ENCODE assay signal across 1 cellular context in the genomic region with DNA sequence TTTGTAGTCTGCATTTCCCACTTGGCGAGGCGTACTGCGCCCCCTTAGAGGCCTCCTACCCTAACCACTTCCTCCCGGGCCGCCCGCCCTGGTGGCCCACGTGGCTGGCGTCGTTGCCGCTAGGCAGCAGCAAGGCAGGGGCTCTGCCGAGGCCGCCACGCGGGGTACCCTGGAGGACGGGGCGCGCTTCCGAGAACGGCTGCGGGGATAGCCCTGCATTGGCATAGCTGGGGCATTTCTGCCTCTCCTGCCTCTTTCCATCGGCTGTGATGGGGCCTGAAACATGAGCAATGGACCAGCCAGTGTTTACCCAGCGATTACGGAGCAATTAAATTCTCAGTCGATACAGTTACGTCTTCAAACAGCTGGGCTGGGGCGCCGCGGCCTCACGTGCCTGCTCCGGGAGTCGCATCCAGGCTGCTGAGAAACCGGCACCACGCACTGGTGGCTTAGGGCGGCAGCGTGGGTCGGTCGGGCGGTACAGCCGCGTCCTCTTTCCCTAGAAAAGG.
A peak's percentile ranks its signal among the peaks of the same experiment; 100 is the strongest.
TF ChIP-seq lines count a peak whose summit lies in the region.

No MANE protein-coding gene starts in this region.

TF ChIP-seq in HEK293, 187 proteins besides CTCF, POLR2A, EP300 and RAD21 (continued from another document and continues in another):
- TF ChIP-seq ZNF10 (tag by site-specific recombination; IDR thresholded peaks at IDR 0.05) (peak; percentile 25; the same call in 1 of the 2 replicates), GLIS2 (tag by site-specific recombination; IDR thresholded peaks at IDR 0.05) (peak; percentile 94), OVOL3 (tag by site-specific recombination; IDR thresholded peaks at IDR 0.05) (peak; percentile 96), ZNF837 (tag by site-specific recombination; IDR thresholded peaks at IDR 0.05) (no peak), ZNF157 (tag by site-specific recombination; IDR thresholded peaks at IDR 0.05) (no peak), ZNF76 (tag by site-specific recombination; IDR thresholded peaks at IDR 0.05; ENCODE audit: borderline replicate concordance, low read depth) (peak; percentile 49; the same call in 1 of the 2 replicates), GLIS1 (tag by site-specific recombination; IDR thresholded peaks at IDR 0.05) (peak; percentile 89), ZIC2 (tag by site-specific recombination; IDR thresholded peaks at IDR 0.05) (peak; percentile 70), SP2 (tag by site-specific recombination; IDR thresholded peaks at IDR 0.05) (peak; percentile 44), IKZF3 (tag by site-specific recombination; IDR thresholded peaks at IDR 0.05) (peak; percentile 69; the same call in 1 of the 2 replicates), ZNF221 (tag by site-specific recombination; IDR thresholded peaks at IDR 0.05; ENCODE audit: borderline replicate concordance) (no peak), TCF7L2 (IDR thresholded peaks at IDR 0.05; ENCODE audit: borderline replicate concordance, low read depth, low read length) (peak; percentile 89), ZBTB1 (tag by site-specific recombination; IDR thresholded peaks at IDR 0.05) (0 out of 2 replicates have a peak, but pooled peaks have one; percentile 34), ZNF791 (tag by site-specific recombination; IDR thresholded peaks at IDR 0.05) (no peak), ZNF501 (tag by site-specific recombination; IDR thresholded peaks at IDR 0.05) (peak; percentile 96), ZNF629 (tag by site-specific recombination; IDR thresholded peaks at IDR 0.05) (peak; percentile 96), SP3 (tag by site-specific recombination; IDR thresholded peaks at IDR 0.05) (0 out of 2 replicates have a peak, but pooled peaks have one; percentile 27), ZNF514 (tag by site-specific recombination; IDR thresholded peaks at IDR 0.05) (no peak), ZBTB20 (tag by site-specific recombination; IDR thresholded peaks at IDR 0.05) (peak; percentile 97), KLF16 (tag by site-specific recombination; IDR thresholded peaks at IDR 0.05) (peak; percentile 34; the same call in 1 of the 2 replicates), KLF9 (tag by site-specific recombination; IDR thresholded peaks at IDR 0.05; ENCODE audit: low read depth) (no peak; the same call in 1 of the 2 replicates), ZFP69B (tag by site-specific recombination; IDR thresholded peaks at IDR 0.05) (peak; percentile 89; the same call in 1 of the 2 replicates), ZNF341 (tag by site-specific recombination; IDR thresholded peaks at IDR 0.05; ENCODE audit: low read depth) (peak; percentile 83), ZNF777 (tag by site-specific recombination; IDR thresholded peaks at IDR 0.05; ENCODE audit: borderline replicate concordance) (peak; percentile 87; the same call in 1 of the 2 replicates), ZFP3 (tag by site-specific recombination; IDR thresholded peaks at IDR 0.05; ENCODE audit: low read depth) (0 out of 2 replicates have a peak, but pooled peaks have one; percentile 3), ZNF785 (tag by site-specific recombination; IDR thresholded peaks at IDR 0.05) (no peak), ZNF473 (tag by site-specific recombination; IDR thresholded peaks at IDR 0.05) (no peak), OSR2 (tag by site-specific recombination; IDR thresholded peaks at IDR 0.05) (peak; percentile 82), ZNF350 (tag by site-specific recombination; IDR thresholded peaks at IDR 0.05) (no peak), SCRT2 (tag by site-specific recombination; IDR thresholded peaks at IDR 0.05) (no peak), ZBTB17 (tag by site-specific recombination; IDR thresholded peaks at IDR 0.05) (peak; percentile 89), ZFHX2 (tag by site-specific recombination; conservative IDR thresholded peaks at IDR 0.05) (peak; percentile 75), ZNF324 (tag by site-specific recombination; IDR thresholded peaks at IDR 0.05) (peak; percentile 93), ZNF391 (tag by site-specific recombination; IDR thresholded peaks at IDR 0.05; ENCODE audit: borderline replicate concordance, low read depth) (peak; percentile 83; the same call in 1 of the 2 replicates), BCL11B (tag by site-specific recombination; IDR thresholded peaks at IDR 0.05; ENCODE audit: low read depth) (0 out of 2 replicates have a peak, but pooled peaks have one; percentile 45), ZFP37 (tag by site-specific recombination; IDR thresholded peaks at IDR 0.05) (peak; percentile 44; the same call in 1 of the 2 replicates)
- TF ChIP-seq, protein P1, sequence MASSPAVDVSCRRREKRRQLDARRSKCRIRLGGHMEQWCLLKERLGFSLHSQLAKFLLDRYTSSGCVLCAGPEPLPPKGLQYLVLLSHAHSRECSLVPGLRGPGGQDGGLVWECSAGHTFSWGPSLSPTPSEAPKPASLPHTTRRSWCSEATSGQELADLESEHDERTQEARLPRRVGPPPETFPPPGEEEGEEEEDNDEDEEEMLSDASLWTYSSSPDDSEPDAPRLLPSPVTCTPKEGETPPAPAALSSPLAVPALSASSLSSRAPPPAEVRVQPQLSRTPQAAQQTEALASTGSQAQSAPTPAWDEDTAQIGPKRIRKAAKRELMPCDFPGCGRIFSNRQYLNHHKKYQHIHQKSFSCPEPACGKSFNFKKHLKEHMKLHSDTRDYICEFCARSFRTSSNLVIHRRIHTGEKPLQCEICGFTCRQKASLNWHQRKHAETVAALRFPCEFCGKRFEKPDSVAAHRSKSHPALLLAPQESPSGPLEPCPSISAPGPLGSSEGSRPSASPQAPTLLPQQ (tag by site-specific recombination; IDR thresholded peaks at IDR 0.05) = peak; percentile 93
- TF ChIP-seq, protein P2, sequence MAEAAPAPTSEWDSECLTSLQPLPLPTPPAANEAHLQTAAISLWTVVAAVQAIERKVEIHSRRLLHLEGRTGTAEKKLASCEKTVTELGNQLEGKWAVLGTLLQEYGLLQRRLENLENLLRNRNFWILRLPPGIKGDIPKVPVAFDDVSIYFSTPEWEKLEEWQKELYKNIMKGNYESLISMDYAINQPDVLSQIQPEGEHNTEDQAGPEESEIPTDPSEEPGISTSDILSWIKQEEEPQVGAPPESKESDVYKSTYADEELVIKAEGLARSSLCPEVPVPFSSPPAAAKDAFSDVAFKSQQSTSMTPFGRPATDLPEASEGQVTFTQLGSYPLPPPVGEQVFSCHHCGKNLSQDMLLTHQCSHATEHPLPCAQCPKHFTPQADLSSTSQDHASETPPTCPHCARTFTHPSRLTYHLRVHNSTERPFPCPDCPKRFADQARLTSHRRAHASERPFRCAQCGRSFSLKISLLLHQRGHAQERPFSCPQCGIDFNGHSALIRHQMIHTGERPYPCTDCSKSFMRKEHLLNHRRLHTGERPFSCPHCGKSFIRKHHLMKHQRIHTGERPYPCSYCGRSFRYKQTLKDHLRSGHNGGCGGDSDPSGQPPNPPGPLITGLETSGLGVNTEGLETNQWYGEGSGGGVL (tag by site-specific recombination; IDR thresholded peaks at IDR 0.05) = peak; percentile 21; the same call in 1 of the 2 replicates
- TF ChIP-seq, protein P3, sequence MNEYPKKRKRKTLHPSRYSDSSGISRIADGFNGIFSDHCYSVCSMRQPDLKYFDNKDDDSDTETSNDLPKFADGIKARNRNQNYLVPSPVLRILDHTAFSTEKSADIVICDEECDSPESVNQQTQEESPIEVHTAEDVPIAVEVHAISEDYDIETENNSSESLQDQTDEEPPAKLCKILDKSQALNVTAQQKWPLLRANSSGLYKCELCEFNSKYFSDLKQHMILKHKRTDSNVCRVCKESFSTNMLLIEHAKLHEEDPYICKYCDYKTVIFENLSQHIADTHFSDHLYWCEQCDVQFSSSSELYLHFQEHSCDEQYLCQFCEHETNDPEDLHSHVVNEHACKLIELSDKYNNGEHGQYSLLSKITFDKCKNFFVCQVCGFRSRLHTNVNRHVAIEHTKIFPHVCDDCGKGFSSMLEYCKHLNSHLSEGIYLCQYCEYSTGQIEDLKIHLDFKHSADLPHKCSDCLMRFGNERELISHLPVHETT (tag by site-specific recombination; IDR thresholded peaks at IDR 0.05) = peak; percentile 78
- TF ChIP-seq, protein P4, sequence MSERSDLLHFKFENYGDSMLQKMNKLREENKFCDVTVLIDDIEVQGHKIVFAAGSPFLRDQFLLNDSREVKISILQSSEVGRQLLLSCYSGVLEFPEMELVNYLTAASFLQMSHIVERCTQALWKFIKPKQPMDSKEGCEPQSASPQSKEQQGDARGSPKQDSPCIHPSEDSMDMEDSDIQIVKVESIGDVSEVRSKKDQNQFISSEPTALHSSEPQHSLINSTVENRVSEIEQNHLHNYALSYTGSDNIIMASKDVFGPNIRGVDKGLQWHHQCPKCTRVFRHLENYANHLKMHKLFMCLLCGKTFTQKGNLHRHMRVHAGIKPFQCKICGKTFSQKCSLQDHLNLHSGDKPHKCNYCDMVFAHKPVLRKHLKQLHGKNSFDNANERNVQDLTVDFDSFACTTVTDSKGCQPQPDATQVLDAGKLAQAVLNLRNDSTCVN (tag by site-specific recombination; optimal IDR thresholded peaks at IDR 0.05) = peak; percentile 69
- TF ChIP-seq, protein P5, sequence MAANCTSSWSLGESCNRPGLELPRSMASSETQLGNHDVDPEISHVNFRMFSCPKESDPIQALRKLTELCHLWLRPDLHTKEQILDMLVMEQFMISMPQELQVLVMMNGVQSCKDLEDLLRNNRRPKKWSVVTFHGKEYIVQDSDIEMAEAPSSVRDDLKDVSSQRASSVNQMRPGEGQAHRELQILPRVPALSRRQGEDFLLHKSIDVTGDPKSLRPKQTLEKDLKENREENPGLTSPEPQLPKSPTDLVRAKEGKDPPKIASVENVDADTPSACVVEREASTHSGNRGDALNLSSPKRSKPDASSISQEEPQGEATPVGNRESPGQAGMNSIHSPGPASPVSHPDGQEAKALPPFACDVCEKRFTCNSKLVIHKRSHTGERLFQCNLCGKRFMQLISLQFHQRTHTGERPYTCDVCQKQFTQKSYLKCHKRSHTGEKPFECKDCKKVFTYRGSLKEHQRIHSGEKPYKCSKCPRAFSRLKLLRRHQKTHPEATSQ (tag by site-specific recombination; IDR thresholded peaks at IDR 0.05) = no peak
- TF ChIP-seq, protein P6, sequence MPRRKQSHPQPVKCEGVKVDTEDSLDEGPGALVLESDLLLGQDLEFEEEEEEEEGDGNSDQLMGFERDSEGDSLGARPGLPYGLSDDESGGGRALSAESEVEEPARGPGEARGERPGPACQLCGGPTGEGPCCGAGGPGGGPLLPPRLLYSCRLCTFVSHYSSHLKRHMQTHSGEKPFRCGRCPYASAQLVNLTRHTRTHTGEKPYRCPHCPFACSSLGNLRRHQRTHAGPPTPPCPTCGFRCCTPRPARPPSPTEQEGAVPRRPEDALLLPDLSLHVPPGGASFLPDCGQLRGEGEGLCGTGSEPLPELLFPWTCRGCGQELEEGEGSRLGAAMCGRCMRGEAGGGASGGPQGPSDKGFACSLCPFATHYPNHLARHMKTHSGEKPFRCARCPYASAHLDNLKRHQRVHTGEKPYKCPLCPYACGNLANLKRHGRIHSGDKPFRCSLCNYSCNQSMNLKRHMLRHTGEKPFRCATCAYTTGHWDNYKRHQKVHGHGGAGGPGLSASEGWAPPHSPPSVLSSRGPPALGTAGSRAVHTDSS (tag by site-specific recombination; IDR thresholded peaks at IDR 0.05) = no peak
- TF ChIP-seq, protein P7, sequence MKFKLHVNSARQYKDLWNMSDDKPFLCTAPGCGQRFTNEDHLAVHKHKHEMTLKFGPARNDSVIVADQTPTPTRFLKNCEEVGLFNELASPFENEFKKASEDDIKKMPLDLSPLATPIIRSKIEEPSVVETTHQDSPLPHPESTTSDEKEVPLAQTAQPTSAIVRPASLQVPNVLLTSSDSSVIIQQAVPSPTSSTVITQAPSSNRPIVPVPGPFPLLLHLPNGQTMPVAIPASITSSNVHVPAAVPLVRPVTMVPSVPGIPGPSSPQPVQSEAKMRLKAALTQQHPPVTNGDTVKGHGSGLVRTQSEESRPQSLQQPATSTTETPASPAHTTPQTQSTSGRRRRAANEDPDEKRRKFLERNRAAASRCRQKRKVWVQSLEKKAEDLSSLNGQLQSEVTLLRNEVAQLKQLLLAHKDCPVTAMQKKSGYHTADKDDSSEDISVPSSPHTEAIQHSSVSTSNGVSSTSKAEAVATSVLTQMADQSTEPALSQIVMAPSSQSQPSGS (tag by site-specific recombination; IDR thresholded peaks at IDR 0.05; ENCODE audit: low read depth) = peak; percentile 71
- TF ChIP-seq, protein P8, sequence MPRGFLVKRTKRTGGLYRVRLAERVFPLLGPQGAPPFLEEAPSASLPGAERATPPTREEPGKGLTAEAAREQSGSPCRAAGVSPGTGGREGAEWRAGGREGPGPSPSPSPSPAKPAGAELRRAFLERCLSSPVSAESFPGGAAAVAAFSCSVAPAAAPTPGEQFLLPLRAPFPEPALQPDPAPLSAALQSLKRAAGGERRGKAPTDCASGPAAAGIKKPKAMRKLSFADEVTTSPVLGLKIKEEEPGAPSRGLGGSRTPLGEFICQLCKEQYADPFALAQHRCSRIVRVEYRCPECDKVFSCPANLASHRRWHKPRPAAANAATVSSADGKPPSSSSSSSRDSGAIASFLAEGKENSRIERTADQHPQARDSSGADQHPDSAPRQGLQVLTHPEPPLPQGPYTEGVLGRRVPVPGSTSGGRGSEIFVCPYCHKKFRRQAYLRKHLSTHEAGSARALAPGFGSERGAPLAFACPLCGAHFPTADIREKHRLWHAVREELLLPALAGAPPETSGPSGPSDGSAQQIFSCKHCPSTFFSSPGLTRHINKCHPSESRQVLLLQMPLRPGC (tag by site-specific recombination; IDR thresholded peaks at IDR 0.05) = peak; percentile 92
